In the genomic region with DNA sequence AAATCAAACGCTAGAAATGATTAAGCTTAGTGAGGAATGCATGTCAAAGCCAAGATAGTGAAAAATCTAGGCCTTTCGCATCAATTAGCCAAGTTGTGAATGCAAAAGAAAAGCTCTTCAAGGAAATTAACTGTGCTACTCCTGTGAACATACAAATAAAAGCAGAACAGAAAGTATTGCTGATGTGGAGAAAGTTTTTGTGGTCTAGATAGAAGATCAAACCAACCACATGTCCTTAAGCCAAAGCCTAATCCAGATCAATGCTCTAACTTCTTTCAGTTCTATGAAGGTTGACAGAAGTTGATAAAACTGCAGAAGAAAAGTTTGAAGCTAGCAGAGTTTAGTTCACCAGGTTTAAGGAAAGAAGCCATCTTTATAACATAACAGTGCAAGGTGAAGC, we compare ENCODE assay signal across 23 cellular contexts.
DNase-seq lines count a peak whose midpoint lies in the region; ATAC-seq and TF ChIP-seq lines count a peak whose summit lies in the region.
"Had no signal": no experiment of that assay in that cellular context is flagged by ENCODE, and none has a peak within 500 bp of the region (broad histone marks: within the 10 kb centered on the region; RNA-seq: fewer than 3 reads in every experiment).

No MANE protein-coding gene starts in this region.

- H3K9me3 ChIP-seq in BLaER1 treated with 17β-estradiol and CSF1 and Interleukin-3, amounts not matched to agents 10 nM and 100 nM (replicated peaks in 1 of 11), result peaks cover 4 to 8% (median 5%) of the 10 kb centered on the region in 11 experiments; a peak in 17 of 22 replicates
- no peaks in the 10 kb centered on the region for H3K9me3 ChIP-seq in Karpas-422 (ENCODE audit: low read length)
- no peaks in the 10 kb centered on the region for H3K9me3 ChIP-seq in OCI-LY7 (ENCODE audit: low read length)
- peaks cover 0 to 5% (median 0%) of the 10 kb centered on the region in 3 experiments for H3K9me3 ChIP-seq in naive thymus-derived CD4-positive, alpha-beta T cell (ENCODE audit: control insufficient read depth in 2 of 3, low read length in 3 of 3)
- H3K9me3 ChIP-seq: SJCRH30 had no signal

- no peak overlapping the region for H3K9ac ChIP-seq in BLaER1 treated with 17β-estradiol and CSF1 and Interleukin-3, amounts not matched to agents 10 nM and 100 nM
- no peak overlapping the region for H3K9ac ChIP-seq in Karpas-422 (ENCODE audit: low read length)
- H3K9ac ChIP-seq: GM23248 had no signal

- H3K27me3 ChIP-seq in BLaER1 treated with 17β-estradiol and CSF1 and Interleukin-3, amounts not matched to agents 10 nM and 100 nM, result peaks cover 0 to 20% (median 0%) of the 10 kb centered on the region in 11 experiments; a peak in 2 of 22 replicates
- H3K27me3 ChIP-seq in Karpas-422 (ENCODE audit: low read length), result no peaks in the 10 kb centered on the region
- no peaks in the 10 kb centered on the region for H3K27me3 ChIP-seq in naive thymus-derived CD4-positive, alpha-beta T cell (ENCODE audit: control insufficient read depth in 2 of 2, insufficient read depth in 2 of 2, low read length in 2 of 2)
- H3K27me3 ChIP-seq: SJCRH30 had no signal

- H3K36me3 ChIP-seq in BLaER1 treated with 17β-estradiol and CSF1 and Interleukin-3, amounts not matched to agents 10 nM and 100 nM, result no peaks in the 10 kb centered on the region
- H3K36me3 ChIP-seq in Karpas-422 (ENCODE audit: insufficient read depth, low read length) (no peaks in the 10 kb centered on the region), OCI-LY7 (ENCODE audit: insufficient read depth, low read length) (no peaks in the 10 kb centered on the region)
- H3K36me3 ChIP-seq in naive thymus-derived CD4-positive, alpha-beta T cell (ENCODE audit: control insufficient read depth in 2 of 3, insufficient read depth in 3 of 3, low read length in 3 of 3), result no peaks in the 10 kb centered on the region
- H3K36me3 ChIP-seq: SJCRH30 had no signal

- ATAC-seq in naive thymus-derived CD4-positive, alpha-beta T cell, result no peak
- ATAC-seq in GM18870 (IDR thresholded peaks at IDR 0.05; ENCODE audit: unreplicated experiment) (no peak), GM19328 (IDR thresholded peaks at IDR 0.05; ENCODE audit: unreplicated experiment) (no peak)
- ATAC-seq: SK-N-SH treated with all-trans-retinoic acid at 6 μM for 48 hours, T-cell had no signal

- intact Hi-C loops in OCI-LY7 (cut with micrococcal nuclease; ENCODE audit: unreplicated experiment), result no loop called here
- intact Hi-C loops in naive thymus-derived CD4-positive, alpha-beta T cell (cut with micrococcal nuclease), result no loop called here
- intact Hi-C loops in CD14-positive monocyte (cut with micrococcal nuclease), result no loop called here

- BruUV-seq in OCI-LY7 (replicated peaks; lab: Mats Ljungman, UMichigan), result no TSS peak

- H3K9me3 Mint-ChIP-seq in naive thymus-derived CD4-positive, alpha-beta T cell, result peaks cover 2 to 33% (median 10%) of the 10 kb centered on the region in 11 donors
- H3K9me3 Mint-ChIP-seq in CD14-positive monocyte, result peaks cover 0 to 8% (median 0%) of the 10 kb centered on the region in 7 donors
- H3K9me3 Mint-ChIP-seq: H9 had no signal

- peak overlapping the region in 8 of 11 experiments; percentile 8 to 44 (median 17); a peak in 9 of 22 replicates for H3K4me2 ChIP-seq in BLaER1 treated with 17β-estradiol and CSF1 and Interleukin-3, amounts not matched to agents 10 nM and 100 nM
- H3K4me2 ChIP-seq in Karpas-422 (ENCODE audit: low read depth, low read length, poor library complexity, severe bottlenecking) (no peak overlapping the region), OCI-LY7 (ENCODE audit: low read length) (peak overlapping the region; percentile 8)

- H3K27ac ChIP-seq in BLaER1 treated with 17β-estradiol and CSF1 and Interleukin-3, amounts not matched to agents 10 nM and 100 nM, result no peak overlapping the region
- H3K27ac ChIP-seq in Karpas-422 (ENCODE audit: low read length) (0 out of 2 replicates have a peak overlapping the region, but pooled peaks have one; percentile 1), OCI-LY7 (ENCODE audit: low read depth, low read length, poor library complexity, severe bottlenecking) (peak overlapping the region; percentile 14)
- no peak overlapping the region for H3K27ac ChIP-seq in naive thymus-derived CD4-positive, alpha-beta T cell (ENCODE audit: low read depth, low read length)
- H3K27ac ChIP-seq: C4-2B, GM23248, SJCRH30 had no signal

- POLR2A ChIA-PET in OCI-LY7 (lab: Charles Lee), result interaction anchor here (0.6 to 0.8 kb wide), 5 partner anchors 16 to 721 kb away, joined by 3 to 4 read pairs (median 3); no protein-coding TSS in a partner anchor
- POLR2A ChIA-PET in naive thymus-derived CD4-positive, alpha-beta T cell (lab: Charles Lee), result no interaction called here

- peaks cover 0 to 10% (median 8%) of the 10 kb centered on the region in 10 experiments; a peak in 11 of 20 replicates for H3K4me1 ChIP-seq in BLaER1 treated with 17β-estradiol and CSF1 and Interleukin-3, amounts not matched to agents 10 nM and 100 nM
- H3K4me1 ChIP-seq in Karpas-422 (ENCODE audit: low read length), result peaks cover 23% of the 10 kb centered on the region
- peaks cover 10% of the 10 kb centered on the region for H3K4me1 ChIP-seq in OCI-LY7 (ENCODE audit: insufficient read depth, low read length, poor library complexity, severe bottlenecking)
- no peaks in the 10 kb centered on the region for H3K4me1 ChIP-seq in naive thymus-derived CD4-positive, alpha-beta T cell (ENCODE audit: control insufficient read depth in 2 of 2, insufficient read depth in 2 of 2, low read length in 2 of 2)
- H3K4me1 ChIP-seq: SJCRH30 had no signal

- no peaks in the 10 kb centered on the region for H3K36me3 Mint-ChIP-seq in naive thymus-derived CD4-positive, alpha-beta T cell
- H3K36me3 Mint-ChIP-seq in CD14-positive monocyte, result no peaks in the 10 kb centered on the region
- H3K36me3 Mint-ChIP-seq: CD8-positive, alpha-beta memory T cell; T-cell had no signal

- TF ChIP-seq CTCF in OCI-LY7 (conservative IDR thresholded peaks at IDR 0.05; ENCODE audit: low read length) (no peak), CD14-positive monocyte (IDR thresholded peaks at IDR 0.05) (no peak)

- DNase-seq in Karpas-422 (peak; percentile 47), OCI-LY7 (ENCODE audit: low spot score) (peak; percentile 55), CD14-positive monocyte (ENCODE audit: low spot score) (no peak)
- no peak for DNase-seq in naive thymus-derived CD4-positive, alpha-beta T cell
- DNase-seq: AML-193; CD8-positive, alpha-beta memory T cell; DMS 273 treated with DMSO at 0.1 percent for 48 hours; DMS79; EL; GDM1; GM23248; H9; KG1; NCI-H1105 treated with DMSO at 0.1 percent for 48 hours; NCI-H2029; NCI-H526 treated with DMSO at 0.1 percent for 48 hours; SJCRH30; T-cell had no signal

- H3K4me3 Mint-ChIP-seq in naive thymus-derived CD4-positive, alpha-beta T cell, result no peak overlapping the region
- H3K4me3 Mint-ChIP-seq in CD14-positive monocyte, result no peak overlapping the region
- H3K4me3 Mint-ChIP-seq: CD8-positive, alpha-beta memory T cell; H9; T-cell had no signal

- H3K4me3 ChIP-seq in BLaER1 treated with 17β-estradiol and CSF1 and Interleukin-3, amounts not matched to agents 10 nM and 100 nM, result no peak overlapping the region
- H3K4me3 ChIP-seq in Karpas-422 (ENCODE audit: low read length), result no peak overlapping the region
- no peak overlapping the region for H3K4me3 ChIP-seq in OCI-LY7 (ENCODE audit: low read depth, low read length, poor library complexity, severe bottlenecking)
- H3K4me3 ChIP-seq in naive thymus-derived CD4-positive, alpha-beta T cell (ENCODE audit: low read length), result peak overlapping the region; percentile 16
- H3K4me3 ChIP-seq: GM23248, SJCRH30 had no signal

- no peaks in the 10 kb centered on the region for H3K9me2 ChIP-seq in Karpas-422 (replicated peaks; ENCODE audit: insufficient read depth, low read length)
- no peaks in the 10 kb centered on the region for H3K9me2 ChIP-seq in OCI-LY7 (ENCODE audit: insufficient read depth, low read length)

- H3K79me2 ChIP-seq in Karpas-422 (ENCODE audit: low read length) (no peaks in the 10 kb centered on the region), OCI-LY7 (ENCODE audit: insufficient read depth, low read depth, low read length) (no peaks in the 10 kb centered on the region)

- CTCF ChIA-PET in OCI-LY7 (lab: Charles Lee; ENCODE audit: unreplicated experiment), result no interaction called here
- CTCF ChIA-PET in naive thymus-derived CD4-positive, alpha-beta T cell (lab: Charles Lee), result no interaction called here

- no peaks in the 10 kb centered on the region for H4K20me1 ChIP-seq in BLaER1 treated with 17β-estradiol and CSF1 and Interleukin-3, amounts not matched to agents 10 nM and 100 nM
- H4K20me1 ChIP-seq in Karpas-422 (ENCODE audit: insufficient read depth, low read depth, low read length), result no peaks in the 10 kb centered on the region
- no peaks in the 10 kb centered on the region for H4K20me1 ChIP-seq in OCI-LY7 (ENCODE audit: insufficient read depth, low read length)

- no peaks in the 10 kb centered on the region for H3K4me1 Mint-ChIP-seq in naive thymus-derived CD4-positive, alpha-beta T cell
- no peaks in the 10 kb centered on the region for H3K4me1 Mint-ChIP-seq in CD14-positive monocyte
- H3K4me1 Mint-ChIP-seq: CD8-positive, alpha-beta memory T cell; H9; T-cell had no signal

- peak overlapping the region; percentile 72 for H2AFZ ChIP-seq in Karpas-422 (ENCODE audit: low read length)
- peak overlapping the region; percentile 17; the same call in 1 of the 2 replicates for H2AFZ ChIP-seq in OCI-LY7 (ENCODE audit: low read length)
- H2AFZ ChIP-seq: GM23248 had no signal

- no peaks in the 10 kb centered on the region for H3K27me3 Mint-ChIP-seq in naive thymus-derived CD4-positive, alpha-beta T cell
- H3K27me3 Mint-ChIP-seq in CD14-positive monocyte (ENCODE audit: low read depth in 3 of 3), result no peaks in the 10 kb centered on the region
- H3K27me3 Mint-ChIP-seq: CD8-positive, alpha-beta memory T cell; T-cell had no signal

- H3K27ac Mint-ChIP-seq in naive thymus-derived CD4-positive, alpha-beta T cell, result no peak overlapping the region
- H3K27ac Mint-ChIP-seq in CD14-positive monocyte, result no peak overlapping the region
- H3K27ac Mint-ChIP-seq: CD8-positive, alpha-beta memory T cell; H9; T-cell had no signal

Comparison
In these comparisons a context has a peak if more than half of its experiments do, and no peak if none do; other contexts are left out.
1. H3K27ac ChIP-seq: peak in Karpas-422 (single experiment) and OCI-LY7 (single experiment); none in BLaER1 treated with 17β-estradiol and CSF1 and Interleukin-3, amounts not matched to agents 10 nM and 100 nM (0 of 11) and naive thymus-derived CD4-positive, alpha-beta T cell (single experiment).
2. DNase-seq: peak in Karpas-422 (single experiment) and OCI-LY7 (single experiment); none in naive thymus-derived CD4-positive, alpha-beta T cell (0 of 9) and CD14-positive monocyte (single experiment).